Comparison of ENCODE assay signal across 9 cellular contexts in the genomic region with DNA sequence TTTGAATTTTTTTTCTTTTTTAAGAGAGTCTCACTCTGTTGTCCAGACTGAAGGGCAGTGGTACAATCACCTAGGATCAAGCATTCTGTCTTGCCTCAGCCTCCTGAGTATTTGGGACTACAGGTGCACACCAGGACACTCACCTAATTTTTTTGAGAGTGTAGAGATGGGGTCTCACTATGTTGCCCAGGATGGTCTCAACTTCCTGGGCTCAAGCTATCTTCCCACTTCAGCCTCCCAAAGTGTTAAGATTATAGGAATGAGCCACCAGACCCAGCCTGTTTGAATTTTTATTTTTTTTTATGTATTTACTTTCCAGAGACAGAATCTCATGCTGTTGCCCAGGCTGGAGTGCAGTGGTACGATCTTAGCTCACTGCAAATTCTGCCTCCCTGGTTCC.
"Had no signal": no experiment of that assay in that cellular context is flagged by ENCODE, and none has a peak within 500 bp of the region (broad histone marks: within the 10 kb centered on the region; RNA-seq: fewer than 3 reads in every experiment).

No MANE protein-coding gene starts in this region.

- H3K4me3 ChIP-seq: GM23338 had no signal

- H3K27ac Mint-ChIP-seq: GM23338, H9, HFFc6, IgD-negative memory B cell had no signal

- H3K4me2 ChIP-seq: GM23338 had no signal

- H3K36me3 Mint-ChIP-seq: IgD-negative memory B cell had no signal

- FAIRE-seq: H1, H54, HTR-8/SVneo had no signal

- DNase-seq: H9, HCEC 1CT, HFFc6, KBM-7 had no signal

- H2AFZ ChIP-seq: GM23338 had no signal

- ATAC-seq: GM23338 had no signal

- H3K27me3 Mint-ChIP-seq: IgD-negative memory B cell had no signal

- H3K9me3 Mint-ChIP-seq: GM23338, H9, HFFc6, IgD-negative memory B cell had no signal

- H3K4me3 Mint-ChIP-seq: GM23338, H9, HFFc6, IgD-negative memory B cell had no signal

- H3K4me1 Mint-ChIP-seq: GM23338, H9 had no signal
